8 cellular contexts compared by ENCODE assay signal in genomic region chr7:106283831-106284515, GRCh38. TPM values are rescaled to one million over a fixed set of nuclear protein-coding genes. Genes with fewer than 3 reads are reported as not detected.
A peak's percentile ranks its signal among the peaks of the same experiment; 100 is the strongest.
DNase-seq lines count a peak whose midpoint lies in the region; ATAC-seq, FAIRE-seq and TF ChIP-seq lines count a peak whose summit lies in the region.

No MANE protein-coding gene starts in this region.

- H4K20me1 ChIP-seq in Loucy (ENCODE audit: insufficient read depth, low read length, poor library complexity, severe bottlenecking) (peaks cover 40% of the 10 kb centered on the region), K562 (replicated peaks; ENCODE audit: control insufficient read depth, insufficient read depth, low read length) (peaks cover 9% of the 10 kb centered on the region; the same call in 1 of the 2 replicates)

- intact Hi-C loops in K562 (cut with micrococcal nuclease) = loop anchor here (2.0 to 10.0 kb wide), 4 partner anchors 105 to 491 kb away; partner anchors contain the start of gene CCDC71L
- intact Hi-C loops in sigmoid colon (cut with DNase I) = loop anchor here (2.0 to 10.0 kb wide), 3 partner anchors 141 to 219 kb away; no protein-coding TSS in a partner anchor

- TF ChIP-seq CTCF in Loucy (conservative IDR thresholded peaks at IDR 0.05; ENCODE audit: low read length) = no peak
- no peak for TF ChIP-seq CTCF in K562 (IDR thresholded peaks at IDR 0.05 in 2 of 3, conservative IDR thresholded peaks at IDR 0.05 in 1 of 3; ENCODE audit: insufficient read depth in 2 of 3, low read depth in 1 of 3, low read length in 3 of 3)
- TF ChIP-seq CTCF in sigmoid colon (IDR thresholded peaks at IDR 0.05) = no peak
- TF ChIP-seq CTCF in GM10266 (IDR thresholded peaks at IDR 0.05; ENCODE audit: control insufficient read depth, insufficient read depth, low read depth, missing control alignments) = no peak

- H2AFZ ChIP-seq in Loucy (ENCODE audit: low read length) (peak overlapping the region; percentile 4; the same call in 1 of the 2 replicates), K562 (ENCODE audit: low read depth, low read length) (peak overlapping the region; percentile 78)

- ATAC-seq in GM21717 (IDR thresholded peaks at IDR 0.05; ENCODE audit: unreplicated experiment) (peak; percentile 13), K562 (peak; percentile 48)

- CTCF ChIA-PET in K562 (lab: Yijun Ruan, JAX; ENCODE audit: low intra/inter-chr PET ratio) = no interaction called here

- no TSS peak for BruUV-seq in K562 (replicated peaks; lab: Mats Ljungman, UMichigan)

- FAIRE-seq in K562 (lab: Jason Lieb, UNC) = peak; percentile 46

- no peaks in the 10 kb centered on the region for H3K9me2 ChIP-seq in Loucy (replicated peaks; ENCODE audit: low read depth, low read length)

- H3K9me3 ChIP-seq in Loucy (ENCODE audit: insufficient read depth, low read depth, low read length) (no peaks in the 10 kb centered on the region), K562 (replicated peaks; ENCODE audit: control insufficient read depth, insufficient read depth, low read depth, low read length) (no peaks in the 10 kb centered on the region), iPS-15b (ENCODE audit: control insufficient read depth, insufficient read depth, low read length) (no peaks in the 10 kb centered on the region), sigmoid colon (no peaks in the 10 kb centered on the region)

- peak in 1 of 2 experiments; percentile 25; a peak in 3 of 4 replicates for TF ChIP-seq RAD21 in K562 (CRISPR knock-in tag; conservative IDR thresholded peaks at IDR 0.05 in 1 of 2, IDR thresholded peaks at IDR 0.05 in 1 of 2)

- TF ChIP-seq POLR2A in K562 (conservative IDR thresholded peaks at IDR 0.05) (peak; percentile 57), sigmoid colon (IDR thresholded peaks at IDR 0.05) (peak in 1 of 2 donors; percentile 37)

- H3K27me3 ChIP-seq in Loucy (ENCODE audit: insufficient read depth, low read length, poor library complexity, severe bottlenecking) (no peaks in the 10 kb centered on the region), K562 (ENCODE audit: control insufficient read depth in 2 of 2, insufficient read depth in 2 of 2, low read length in 2 of 2) (no peaks in the 10 kb centered on the region), iPS-15b (ENCODE audit: control insufficient read depth, insufficient read depth, low read length) (no peaks in the 10 kb centered on the region), sigmoid colon (no peaks in the 10 kb centered on the region)

- H3K4me3 ChIP-seq in Loucy (ENCODE audit: low read length, poor library complexity, severe bottlenecking) (peak overlapping the region; percentile 97), K562 (peak overlapping the region; percentile 73), iPS-15b (ENCODE audit: low read depth, low read length) (peak overlapping the region; percentile 93), sigmoid colon (peak overlapping the region; percentile 82 to 87 (median 86))

- H3F3A ChIP-seq in Loucy (ENCODE audit: low read depth) = no peaks in the 10 kb centered on the region

- 2% methylated on average over 33 of the region's 43 CpGs for WGBS in K562 (ENCODE audit: insufficient coverage, low coverage, missing lambda C conversion rate)
- 1% methylated on average over 43 of the region's 43 CpGs for WGBS in sigmoid colon, 2 donors

- no peak for TF ChIP-seq EP300 in K562 (IDR thresholded peaks at IDR 0.05; ENCODE audit: low read length)
- no peak for TF ChIP-seq EP300 in sigmoid colon (IDR thresholded peaks at IDR 0.05)

- peak; percentile 49 for DNase-seq in COR-L47 (lab: John Stamatoyannopoulos, UW)
- DNase-seq in T-helper 2 cell = peak in 4 of 5 experiments; percentile 5 to 80 (median 25)
- DNase-seq in K562 (ENCODE audit: extremely low read depth in 1 of 4, low spot score in 3 of 4) = peak; percentile 46 to 79 (median 54)
- DNase-seq in sigmoid colon = peak; percentile 82
- no peak for DNase-seq in GM10266 (ENCODE audit: extremely low spot score)

- in situ Hi-C loops in K562 (cut with MboI) = no loop called here

- H3K36me3 ChIP-seq in Loucy (ENCODE audit: insufficient read depth, low read length) = no peaks in the 10 kb centered on the region
- peaks cover 14% of the 10 kb centered on the region; the same call in 1 of the 3 replicates for H3K36me3 ChIP-seq in K562 (ENCODE audit: control insufficient read depth, insufficient read depth, low read length)
- no peaks in the 10 kb centered on the region for H3K36me3 ChIP-seq in iPS-15b (ENCODE audit: control insufficient read depth, insufficient read depth, low read length)
- no peaks in the 10 kb centered on the region for H3K36me3 ChIP-seq in sigmoid colon

- H3K79me2 ChIP-seq in Loucy (ENCODE audit: insufficient read depth, low read length) (peaks cover 52% of the 10 kb centered on the region), K562 (ENCODE audit: control insufficient read depth, insufficient read depth, low read length) (peaks cover 58% of the 10 kb centered on the region)

- no peaks in the 10 kb centered on the region for H3K9me1 ChIP-seq in K562 (ENCODE audit: control insufficient read depth, insufficient read depth, low read length)

- POLR2A ChIA-PET in K562 (lab: Yijun Ruan, JAX) = interaction anchor here (0.7 to 3.0 kb wide), 16 partner anchors 11 to 881 kb away, joined by 3 to 39 read pairs (median 6); partner anchors contain the start of gene SYPL1

- H3K4me1 ChIP-seq in Loucy (ENCODE audit: insufficient read depth, low read length, poor library complexity, severe bottlenecking) = peaks cover 53% of the 10 kb centered on the region
- H3K4me1 ChIP-seq in K562 (replicated peaks in 1 of 2; ENCODE audit: control insufficient read depth in 2 of 2, insufficient read depth in 2 of 2, low read length in 2 of 2) = peaks cover 11 to 35% of the 10 kb centered on the region in 2 experiments
- peaks cover 4% of the 10 kb centered on the region for H3K4me1 ChIP-seq in iPS-15b (ENCODE audit: control insufficient read depth, insufficient read depth, low read length)
- H3K4me1 ChIP-seq in sigmoid colon = peaks cover 0 to 37% (median 16%) of the 10 kb centered on the region in 4 donors

- peak overlapping the region; percentile 64 for H3K9ac ChIP-seq in Loucy (ENCODE audit: low read depth, low read length, poor library complexity, severe bottlenecking)
- H3K9ac ChIP-seq in K562 (ENCODE audit: insufficient read depth in 1 of 2, low read depth in 2 of 2, low read length in 2 of 2) = peak overlapping the region; percentile 94 to 96
- H3K9ac ChIP-seq in iPS-15b (ENCODE audit: low read depth, low read length) = peak overlapping the region; percentile 79

- peak overlapping the region; percentile 84 for H3K4me2 ChIP-seq in Loucy (ENCODE audit: low read depth, low read length, poor library complexity, severe bottlenecking)
- H3K4me2 ChIP-seq in K562 (ENCODE audit: insufficient read depth, low read length) = peak overlapping the region; percentile 97

- H3K27ac ChIP-seq in K562 (ENCODE audit: extremely low read depth, low read depth, low read length) = peak overlapping the region; percentile 91
- H3K27ac ChIP-seq in sigmoid colon = peak overlapping the region; percentile 98 to 99 (median 98)

TF ChIP-seq in K562, 482 proteins besides CTCF, POLR2A, EP300 and RAD21 (continues in another document):
- TF ChIP-seq TSC22D4 (tag; IDR thresholded peaks at IDR 0.05) (no peak), FOS (IDR thresholded peaks at IDR 0.05; ENCODE audit: extremely low read depth, insufficient read length) (no peak), USF2 (CRISPR knock-in tag; IDR thresholded peaks at IDR 0.05) (no peak), ZBTB26 (CRISPR knock-in tag; IDR thresholded peaks at IDR 0.05) (peak; percentile 63; the same call in 1 of the 2 replicates), ZNF133 (CRISPR knock-in tag; IDR thresholded peaks at IDR 0.05) (no peak), SOX6 (IDR thresholded peaks at IDR 0.05) (no peak), POLR3G (IDR thresholded peaks at IDR 0.05; ENCODE audit: extremely low read depth, insufficient read length, insufficient replicate concordance) (no peak)

RNA-seq across cellular contexts. Expression of gene NAMPT, which starts 0.8 kb away (rescaled TPM):
- 53.3 and 184 TPM in 2 replicates for total RNA-seq in K562 (2011; cell fraction: chromatin; rRNA removed; ENCODE audit: low replicate concordance)
- 23.0 and 32.8 TPM in 2 replicates for total RNA-seq in K562 (2011; cell fraction: nucleolus; rRNA removed)
- 75.4 and 125 TPM in 2 replicates for total RNA-seq in K562 (2011; cell fraction: nucleoplasm; rRNA removed)
- 61.4 and 71.7 TPM in 2 replicates for total RNA-seq in K562 (2014; rRNA removed)
- total RNA-seq in K562 (2014; rRNA removed; fragmentation: Illumina TruSeq; extraction: Trizol) = 160 and 179 TPM in 2 replicates
- 134 and 151 TPM in 2 replicates for total RNA-seq in K562 (2015; rRNA removed; fragmentation: Illumina TruSeq; extraction: Trizol)
- 134 and 150 TPM in 2 replicates for total RNA-seq in K562 (2021)
- 70.1 and 106 TPM in 2 replicates for polyA plus RNA-seq in K562 (2011; rRNA removed)
- 16.2 and 27.0 TPM in 2 replicates for polyA plus RNA-seq in K562 (2011; cell fraction: cytosol; rRNA removed)
- polyA plus RNA-seq in K562 (2011; cell fraction: nucleus; rRNA removed) = 20.3 and 26.6 TPM in 2 replicates
- polyA plus RNA-seq in K562 (2012) = 86.7 and 97.4 TPM in 2 replicates
- polyA plus RNA-seq in K562 (2014; fragmentation: Illumina TruSeq; extraction: Trizol) = 113 and 133 TPM in 2 replicates
- polyA plus RNA-seq in K562 (2014; fragmentation: Nextera tagmentation; extraction: Ambion mirVana) = 10 to 100 TPM; 41.1 to 56.6 TPM
- 79.6 and 90.7 TPM in 2 replicates for polyA plus RNA-seq in K562 (2014; rRNA removed)
- 158 and 163 TPM in 2 replicates for polyA minus RNA-seq in K562 (2011; rRNA and poly(A)+ RNA removed)
- 86.7 and 104 TPM in 2 replicates for polyA minus RNA-seq in K562 (2011; cell fraction: cytosol; rRNA and poly(A)+ RNA removed)
- 62.3 and 99.6 TPM in 2 replicates for polyA minus RNA-seq in K562 (2011; cell fraction: nucleus; rRNA and poly(A)+ RNA removed)
- total RNA-seq in sigmoid colon = 100 to 1,000 TPM in 2 of 4 donors, 10 to 100 TPM in 2; 53.2 to 717 (median 132) TPM
- polyA plus RNA-seq in sigmoid colon = 100 to 1,000 TPM in 1 of 3 donors, 10 to 100 TPM in 2; 51.1 to 108 (median 83.9) TPM
